ENCODE assay signal across 8 cellular contexts in genomic region chr12:31715283-31715825, GRCh38. TPM values are rescaled to one million over a fixed set of nuclear protein-coding genes. Genes with fewer than 3 reads are reported as not detected.
A peak's percentile ranks its signal among the peaks of the same experiment; 100 is the strongest.
DNase-seq lines count a peak whose midpoint lies in the region; ATAC-seq and TF ChIP-seq lines count a peak whose summit lies in the region.

No MANE protein-coding gene starts in this region.

- H3K9me3 Mint-ChIP-seq in MCF 10A (ENCODE audit: unreplicated experiment): no peaks in the 10 kb centered on the region
- H3K9me3 Mint-ChIP-seq in activated naive CD8-positive, alpha-beta T cell treated with anti-CD3 and anti-CD28 coated beads, Interleukin-2, amount 50 U/mL, for 24 hours: peaks cover 22% of the 10 kb centered on the region
- H3K9me3 Mint-ChIP-seq in naive thymus-derived CD8-positive, alpha-beta T cell: peaks cover 10 to 32% (median 20%) of the 10 kb centered on the region in 9 donors

- no peaks in the 10 kb centered on the region for H3K36me3 Mint-ChIP-seq in MCF 10A (ENCODE audit: insufficient read depth, unreplicated experiment)
- peaks cover 32% of the 10 kb centered on the region for H3K36me3 Mint-ChIP-seq in activated naive CD8-positive, alpha-beta T cell treated with anti-CD3 and anti-CD28 coated beads, Interleukin-2, amount 50 U/mL, for 24 hours (ENCODE audit: low read depth)
- peaks cover 16 to 47% (median 24%) of the 10 kb centered on the region in 3 donors for H3K36me3 Mint-ChIP-seq in naive thymus-derived CD8-positive, alpha-beta T cell

- no peaks in the 10 kb centered on the region for H3K27me3 Mint-ChIP-seq in MCF 10A (ENCODE audit: insufficient read depth, unreplicated experiment)
- H3K27me3 Mint-ChIP-seq in activated naive CD8-positive, alpha-beta T cell treated with anti-CD3 and anti-CD28 coated beads, Interleukin-2, amount 50 U/mL, for 24 hours: no peaks in the 10 kb centered on the region
- no peaks in the 10 kb centered on the region for H3K27me3 Mint-ChIP-seq in naive thymus-derived CD8-positive, alpha-beta T cell

- BruUV-seq in MCF 10A (replicated peaks; lab: Mats Ljungman, UMichigan): no TSS peak

- in situ Hi-C loops in T47D (cut with HindIII; ENCODE audit: low pct_unique_long_range_greater_than_20kb, low sequenced_read_pairs): no loop called here

- ATAC-seq in HG03378 (IDR thresholded peaks at IDR 0.05; ENCODE audit: unreplicated experiment): peak; percentile 89
- no peak for ATAC-seq in activated naive CD8-positive, alpha-beta T cell treated with anti-CD3 and anti-CD28 coated beads, Interleukin-2, amount 50 U/mL, for 24 hours
- peak in 1 of 2 donors; percentile 53 for ATAC-seq in naive thymus-derived CD8-positive, alpha-beta T cell

- POLR2A ChIA-PET in MCF 10A (lab: Yijun Ruan, JAX): interaction anchor here (0.9 to 1.0 kb wide), 2 partner anchors 12 to 14 kb away, joined by 3 read pairs; partner anchors contain the start of gene AMN1
- POLR2A ChIA-PET in naive thymus-derived CD8-positive, alpha-beta T cell (lab: Charles Lee): interaction anchor here (0.9 to 1.6 kb wide), 6 partner anchors 13 to 244 kb away, joined by 3 to 9 read pairs (median 4); partner anchors contain the start of genes AMN1 and RESF1

- no peak for TF ChIP-seq CTCF in MCF 10A (IDR thresholded peaks at IDR 0.05; ENCODE audit: unreplicated experiment)

- CTCF ChIA-PET in MCF 10A (lab: Yijun Ruan, JAX): interaction anchor here (0.8 kb wide), 1 partner anchor 11 kb away, joined by 3 read pairs; no protein-coding TSS in a partner anchor

- H3K4me1 Mint-ChIP-seq in MCF 10A (ENCODE audit: insufficient read depth, unreplicated experiment): no peaks in the 10 kb centered on the region
- peaks cover 13% of the 10 kb centered on the region for H3K4me1 Mint-ChIP-seq in activated naive CD8-positive, alpha-beta T cell treated with anti-CD3 and anti-CD28 coated beads, Interleukin-2, amount 50 U/mL, for 24 hours
- H3K4me1 Mint-ChIP-seq in naive thymus-derived CD8-positive, alpha-beta T cell: peaks cover 3 to 44% (median 16%) of the 10 kb centered on the region in 4 donors

- no peak overlapping the region for H3K4me3 Mint-ChIP-seq in MCF 10A (ENCODE audit: unreplicated experiment)
- peak overlapping the region; percentile 3 for H3K4me3 Mint-ChIP-seq in activated naive CD8-positive, alpha-beta T cell treated with anti-CD3 and anti-CD28 coated beads, Interleukin-2, amount 50 U/mL, for 24 hours
- peak overlapping the region in 3 of 10 donors; percentile 12 to 59 (median 13) for H3K4me3 Mint-ChIP-seq in naive thymus-derived CD8-positive, alpha-beta T cell

- DNase-seq in T47D (ENCODE audit: low read depth in 1 of 2, low spot score in 1 of 2) (peak; percentile 36 to 92), MCF 10A (ENCODE audit: unreplicated experiment) (no peak), cerebellum (ENCODE audit: low spot score) (no peak), SHP77 (lab: John Stamatoyannopoulos, UW) (no peak), GM19238 (ENCODE audit: insufficient read length, low spot score) (no peak)
- no peak for DNase-seq in activated naive CD8-positive, alpha-beta T cell treated with anti-CD3 and anti-CD28 coated beads, Interleukin-2, amount 50 U/mL, for 24 hours
- no peak for DNase-seq in naive thymus-derived CD8-positive, alpha-beta T cell

- intact Hi-C loops in MCF 10A (cut with micrococcal nuclease): no loop called here

- H3K27ac Mint-ChIP-seq in MCF 10A (ENCODE audit: low read depth, unreplicated experiment): no peak overlapping the region
- peak overlapping the region; percentile 66 for H3K27ac Mint-ChIP-seq in activated naive CD8-positive, alpha-beta T cell treated with anti-CD3 and anti-CD28 coated beads, Interleukin-2, amount 50 U/mL, for 24 hours
- peak overlapping the region in 9 of 10 donors; percentile 0 to 89 (median 70) for H3K27ac Mint-ChIP-seq in naive thymus-derived CD8-positive, alpha-beta T cell

RNA-seq across cellular contexts. Expression of gene AMN1, which starts 13.5 kb away (rescaled TPM):
- total RNA-seq in MCF 10A (2022): 3.0 and 5.6 TPM in 2 replicates
- total RNA-seq in naive thymus-derived CD8-positive, alpha-beta T cell: 10 to 100 TPM; 13.4 to 16.6 TPM
- 10 to 100 TPM in 2 of 3 donors, 1 to 10 TPM in 1; 8.9 to 16.7 (median 12.8) TPM for polyA plus RNA-seq in naive thymus-derived CD8-positive, alpha-beta T cell
- total RNA-seq in cerebellum: 40.0 TPM

RNA-seq across cellular contexts. Expression of gene ETFBKMT, which starts 55.9 kb away (rescaled TPM):
- 3.0 and 3.3 TPM in 2 replicates for total RNA-seq in MCF 10A (2022)
- total RNA-seq in naive thymus-derived CD8-positive, alpha-beta T cell: 1 to 10 TPM in 1 of 2 experiments, under 1 TPM in 1; 0.94 to 1.9 TPM
- 1 to 10 TPM in 1 of 3 donors, under 1 TPM in 2; 0.34 to 1.8 (median 0.62) TPM for polyA plus RNA-seq in naive thymus-derived CD8-positive, alpha-beta T cell
- 2.6 TPM for total RNA-seq in cerebellum

Comparison
In these comparisons a context has a peak if more than half of its experiments do, and no peak if none do; other contexts are left out.
1. DNase-seq: peak in T47D (2 of 2); none in MCF 10A (single experiment), activated naive CD8-positive, alpha-beta T cell treated with anti-CD3 and anti-CD28 coated beads, Interleukin-2, amount 50 U/mL, for 24 hours (single experiment), naive thymus-derived CD8-positive, alpha-beta T cell (0 of 10), cerebellum (single experiment), SHP77 (0 of 2) and GM19238 (single experiment).